22 cellular contexts compared by ENCODE assay signal in the genomic region with DNA sequence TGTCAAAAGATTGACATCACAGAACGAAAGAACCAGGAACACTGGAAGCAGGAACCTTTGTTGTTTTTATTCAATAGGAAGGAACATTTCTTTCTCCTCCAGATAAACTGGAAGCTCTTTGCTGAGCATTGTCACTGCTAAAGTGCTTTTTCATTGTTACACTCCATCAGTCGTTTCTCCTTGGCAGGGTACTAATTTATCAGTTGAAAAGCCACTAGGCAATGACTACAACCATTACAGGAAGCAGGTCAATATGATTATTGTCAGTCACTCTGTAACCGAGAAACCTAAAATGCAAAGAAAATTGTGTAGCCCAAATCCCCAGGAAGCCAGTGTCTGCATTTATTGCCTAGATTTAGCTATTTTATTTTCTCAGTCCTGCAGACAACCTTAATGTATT.
"Had no signal": no experiment of that assay in that cellular context is flagged by ENCODE, and none has a peak within 500 bp of the region (broad histone marks: within the 10 kb centered on the region; RNA-seq: fewer than 3 reads in every experiment).

No MANE protein-coding gene starts in this region.

- DNase-seq: colonic mucosa; cortex of kidney; effector CD8-positive, alpha-beta T cell; effector memory CD8-positive, alpha-beta T cell; endodermal cell; erythroblast; esophagus squamous epithelium; foreskin fibroblast; foreskin melanocyte; gastrocnemius medialis; glutamatergic neuron; head of caudate nucleus; heart right ventricle; hippocampal formation; left cardiac atrium; left lung; left ventricle myocardium superior; lower lobe of right lung; mesenchymal stem cell; mucosa of descending colon; naive B cell had no signal

- H3K27me3 ChIP-seq: colonic mucosa, esophagus squamous epithelium, gastrocnemius medialis, heart right ventricle, left lung had no signal

- H3K36me3 ChIP-seq: colonic mucosa, esophagus squamous epithelium, gastrocnemius medialis, heart right ventricle, left lung, lower lobe of right lung had no signal

- H3K4me1 ChIP-seq: colonic mucosa, esophagus squamous epithelium, gastrocnemius medialis, heart right ventricle, left lung, lower lobe of right lung had no signal

- H3K4me3 ChIP-seq: colonic mucosa, esophagus squamous epithelium, gastrocnemius medialis, heart right ventricle, left lung, lower lobe of right lung, mucosa of descending colon had no signal

- H3K9me3 ChIP-seq: colonic mucosa, esophagus squamous epithelium, gastrocnemius medialis, heart right ventricle, lower lobe of right lung had no signal

- H3K27ac ChIP-seq: colonic mucosa, epithelial cell of prostate, esophagus squamous epithelium, gastrocnemius medialis, heart right ventricle, left lung, lower lobe of right lung had no signal
